ENCODE assay signal across 11 cellular contexts in genomic region chr11:128516467-128516778, GRCh38.
DNase-seq lines count a peak whose midpoint lies in the region; ATAC-seq and TF ChIP-seq lines count a peak whose summit lies in the region.
"Had no signal": no experiment of that assay in that cellular context is flagged by ENCODE, and none has a peak within 500 bp of the region (broad histone marks: within the 10 kb centered on the region; RNA-seq: fewer than 3 reads in every experiment).

No MANE protein-coding gene starts in this region.

- H4K8ac ChIP-seq in neuronal stem cell (ENCODE audit: low read depth, low read length), result no peak overlapping the region

- no peaks in the 10 kb centered on the region for H3K27me3 ChIP-seq in GM23248 (replicated peaks; ENCODE audit: insufficient read depth)
- H3K27me3 ChIP-seq in neuronal stem cell (ENCODE audit: control insufficient read depth in 3 of 3, insufficient read depth in 3 of 3, low read depth in 1 of 3, low read length in 3 of 3), result peaks cover 0 to 27% (median 5%) of the 10 kb centered on the region in 3 experiments
- H3K27me3 ChIP-seq: ovary had no signal

- H3K4ac ChIP-seq in neuronal stem cell (ENCODE audit: low read length), result no peak overlapping the region

- H3K27ac ChIP-seq in GM23248 (0 out of 2 replicates have a peak overlapping the region, but pooled peaks have one; percentile 99), neuronal stem cell (replicated peaks; ENCODE audit: low read length) (no peak overlapping the region)

- H3K36me3 ChIP-seq in GM23248 (ENCODE audit: low read depth), result peaks cover 27% of the 10 kb centered on the region
- peaks cover 0 to 11% of the 10 kb centered on the region in 2 donors for H3K36me3 ChIP-seq in neuronal stem cell (replicated peaks in 1 of 2; ENCODE audit: control insufficient read depth in 2 of 2, insufficient read depth in 2 of 2, low read length in 2 of 2)
- H3K36me3 ChIP-seq: HAP-1, ovary had no signal

- H3K9me3 Mint-ChIP-seq in central memory CD8-positive, alpha-beta T cell, result no peaks in the 10 kb centered on the region
- no peaks in the 10 kb centered on the region for H3K9me3 Mint-ChIP-seq in natural killer cell treated with Interleukin-12 subunit alpha and Interleukin-12 subunit beta and Interleukin-15 and Interleukin-18, amount 100 ng/mL, for 72 hours

- no peak overlapping the region for H2BK12ac ChIP-seq in neuronal stem cell (ENCODE audit: low read length)

- CTCF ChIA-PET in AG04449 (lab: Yijun Ruan, JAX), result interaction anchor here (1.0 to 8.0 kb wide), 8 partner anchors 9 to 359 kb away, joined by 3 to 106 read pairs (median 4); no protein-coding TSS in a partner anchor

- no peaks in the 10 kb centered on the region for H3K27me3 Mint-ChIP-seq in central memory CD8-positive, alpha-beta T cell
- no peaks in the 10 kb centered on the region for H3K27me3 Mint-ChIP-seq in natural killer cell treated with Interleukin-12 subunit alpha and Interleukin-12 subunit beta and Interleukin-15 and Interleukin-18, amount 100 ng/mL, for 72 hours

- no peak overlapping the region for H3K9ac ChIP-seq in GM23248
- H3K9ac ChIP-seq in neuronal stem cell (ENCODE audit: low read depth, low read length, poor library complexity), result no peak overlapping the region

- H2BK120ac ChIP-seq in neuronal stem cell (ENCODE audit: low read depth, low read length), result no peak overlapping the region

- DNase-seq in AG04449 (ENCODE audit: low read depth, low spot score), result no peak
- DNase-seq in GM23248, result no peak
- DNase-seq in central memory CD8-positive, alpha-beta T cell (ENCODE audit: low spot score in 2 of 2), result no peak
- no peak for DNase-seq in natural killer cell treated with Interleukin-12 subunit alpha and Interleukin-12 subunit beta and Interleukin-15 and Interleukin-18, amount 100 ng/mL, for 72 hours (ENCODE audit: low spot score)
- no peak for DNase-seq in neuronal stem cell (ENCODE audit: low spot score)
- no peak for DNase-seq in NCI-H1694 (lab: John Stamatoyannopoulos, UW)
- no peak for DNase-seq in NOMO-1 (lab: John Stamatoyannopoulos, UW; ENCODE audit: unreplicated experiment in 2 of 2)
- DNase-seq: NCI-H2029 treated with DMSO at 0.1 percent for 48 hours, ovary had no signal

- H3K4me1 ChIP-seq in GM23248 (ENCODE audit: insufficient read depth) (peaks cover 46% of the 10 kb centered on the region), neuronal stem cell (ENCODE audit: control insufficient read depth in 2 of 2, insufficient read depth in 1 of 2, low read depth in 1 of 2, low read length in 2 of 2) (peaks cover 0 to 10% of the 10 kb centered on the region in 2 donors)
- H3K4me1 ChIP-seq: HAP-1 had no signal

- in situ Hi-C loops in GM23248 (cut with MboI), result loop anchor here (25.0 kb wide), 1 partner anchor 479 kb away; no protein-coding TSS in a partner anchor

- H2AK5ac ChIP-seq in neuronal stem cell (ENCODE audit: low read depth, low read length), result no peak overlapping the region

- no peak overlapping the region for H3K14ac ChIP-seq in neuronal stem cell (ENCODE audit: low read length)

- peaks cover 60% of the 10 kb centered on the region for H3F3A ChIP-seq in GM23248 (ENCODE audit: insufficient read depth)

- peaks cover 71% of the 10 kb centered on the region for H3K4me1 Mint-ChIP-seq in central memory CD8-positive, alpha-beta T cell
- peaks cover 70 to 90% of the 10 kb centered on the region in 2 donors for H3K4me1 Mint-ChIP-seq in natural killer cell treated with Interleukin-12 subunit alpha and Interleukin-12 subunit beta and Interleukin-15 and Interleukin-18, amount 100 ng/mL, for 72 hours (ENCODE audit: low read depth in 2 of 2)

- H2AFZ ChIP-seq in GM23248 (no peak overlapping the region), neuronal stem cell (ENCODE audit: low read length) (no peak overlapping the region)

- peak overlapping the region; percentile 98 for H3K4me3 Mint-ChIP-seq in central memory CD8-positive, alpha-beta T cell
- peak overlapping the region; percentile 98 for H3K4me3 Mint-ChIP-seq in natural killer cell treated with Interleukin-12 subunit alpha and Interleukin-12 subunit beta and Interleukin-15 and Interleukin-18, amount 100 ng/mL, for 72 hours

- peaks cover 100% of the 10 kb centered on the region for H3K79me2 ChIP-seq in GM23248 (ENCODE audit: insufficient read depth)

- H2BK5ac ChIP-seq in neuronal stem cell (ENCODE audit: low read length), result no peak overlapping the region

- no peak for TF ChIP-seq CTCF in AG04449 (IDR thresholded peaks at IDR 0.05; ENCODE audit: insufficient read depth, low read length, missing control alignments)

- peak overlapping the region; percentile 92 for H3K4me2 ChIP-seq in GM23248 (ENCODE audit: unreplicated experiment)
- no peak overlapping the region for H3K4me2 ChIP-seq in neuronal stem cell (ENCODE audit: insufficient read depth, low read length, poor library complexity, severe bottlenecking)

- no peak overlapping the region for H3K18ac ChIP-seq in neuronal stem cell (ENCODE audit: low read length)

- H3K9me3 ChIP-seq in GM23248 (ENCODE audit: low read depth) (no peaks in the 10 kb centered on the region), neuronal stem cell (replicated peaks in 1 of 2; ENCODE audit: control insufficient read depth in 2 of 2, insufficient read depth in 1 of 2, low read depth in 1 of 2, low read length in 2 of 2) (no peaks in the 10 kb centered on the region)
- H3K9me3 ChIP-seq: HAP-1, ovary had no signal

- H3K27ac Mint-ChIP-seq in central memory CD8-positive, alpha-beta T cell (ENCODE audit: low read depth), result peak overlapping the region; percentile 91
- peak overlapping the region; percentile 95 to 96 for H3K27ac Mint-ChIP-seq in natural killer cell treated with Interleukin-12 subunit alpha and Interleukin-12 subunit beta and Interleukin-15 and Interleukin-18, amount 100 ng/mL, for 72 hours

- H3K4me3 ChIP-seq in AG04449 (ENCODE audit: low read depth, low read length) (peak overlapping the region; percentile 82), GM23248 (peak overlapping the region; percentile 99), neuronal stem cell (ENCODE audit: low read length in 2 of 2) (no peak overlapping the region)
- H3K4me3 ChIP-seq: HAP-1, ovary had no signal

- no peak overlapping the region for H2BK15ac ChIP-seq in neuronal stem cell (ENCODE audit: low read length)

- H3K36me3 Mint-ChIP-seq in central memory CD8-positive, alpha-beta T cell (ENCODE audit: insufficient read depth), result peaks cover 90% of the 10 kb centered on the region
- peaks cover 96% of the 10 kb centered on the region for H3K36me3 Mint-ChIP-seq in natural killer cell treated with Interleukin-12 subunit alpha and Interleukin-12 subunit beta and Interleukin-15 and Interleukin-18, amount 100 ng/mL, for 72 hours

- POLR2A ChIA-PET in AG04449 (lab: Yijun Ruan, JAX), result no interaction called here

- H3K9me2 ChIP-seq in GM23248 (ENCODE audit: insufficient read depth), result no peaks in the 10 kb centered on the region

- no peak overlapping the region for H4K91ac ChIP-seq in neuronal stem cell (ENCODE audit: low read depth, low read length, poor library complexity)

- no peak overlapping the region for H3K23ac ChIP-seq in neuronal stem cell (ENCODE audit: low read depth, low read length, poor library complexity)

- 79 to 80% methylated on average over 3 of the region's 3 CpGs for WGBS in GM23248 (ENCODE audit: low coverage in 1 of 2, low lambda C conversion rate in 2 of 2, missing lambda C conversion rate in 2 of 2), 2 experiments
- no CpG with 5 or more reads among the region's 3 CpGs for WGBS in neuronal stem cell (ENCODE audit: extremely low coverage in 2 of 2, insufficient read length in 2 of 2, insufficient replicate concordance in 1 of 2), 2 donors

- peaks cover 66% of the 10 kb centered on the region; the same call in 1 of the 2 replicates for H4K20me1 ChIP-seq in GM23248 (ENCODE audit: insufficient read depth)

- ATAC-seq in central memory CD8-positive, alpha-beta T cell (replicated peaks; ENCODE audit: extremely low read depth, poor library complexity, severe bottlenecking), result no peak
- no peak for ATAC-seq in natural killer cell treated with Interleukin-12 subunit alpha and Interleukin-12 subunit beta and Interleukin-15 and Interleukin-18, amount 100 ng/mL, for 72 hours
- ATAC-seq in HG03432 (IDR thresholded peaks at IDR 0.05; ENCODE audit: unreplicated experiment), result no peak

- H3K79me1 ChIP-seq in neuronal stem cell (ENCODE audit: low read depth, low read length), result no peaks in the 10 kb centered on the region

Comparison
In these comparisons a context has a peak if more than half of its experiments do, and no peak if none do; other contexts are left out.
1. H3K4me3 ChIP-seq: peak in AG04449 (single experiment) and GM23248 (single experiment); none in neuronal stem cell (0 of 2).